Comparison of ENCODE assay signal across 9 cellular contexts in genomic region chr18:505483-506122, GRCh38.
A peak's percentile ranks its signal among the peaks of the same experiment; 100 is the strongest.
DNase-seq lines count a peak whose midpoint lies in the region; ATAC-seq lines count a peak whose summit lies in the region.
"Had no signal": no experiment of that assay in that cellular context is flagged by ENCODE, and none has a peak within 500 bp of the region (broad histone marks: within the 10 kb centered on the region; RNA-seq: fewer than 3 reads in every experiment).

No MANE protein-coding gene starts in this region.

- no peak overlapping the region for H3K4me3 Mint-ChIP-seq in stimulated activated memory B cell treated with anti-CD40 and anti-IgM and Interleukin-4, amounts not matched to agents 10 μg/mL and 1 μg/mL and 100 μg/mL, for 72 hours

- no peaks in the 10 kb centered on the region for H3K4me1 Mint-ChIP-seq in stimulated activated memory B cell treated with anti-CD40 and anti-IgM and Interleukin-4, amounts not matched to agents 10 μg/mL and 1 μg/mL and 100 μg/mL, for 72 hours

- no peaks in the 10 kb centered on the region for H3K36me3 Mint-ChIP-seq in stimulated activated memory B cell treated with anti-CD40 and anti-IgM and Interleukin-4, amounts not matched to agents 10 μg/mL and 1 μg/mL and 100 μg/mL, for 72 hours

- DNase-seq in stimulated activated CD4-positive, alpha-beta T cell treated with anti-CD3 and anti-CD28 coated beads, Interleukin-4, amount 100 ng/mL, for 4 hours: no peak
- DNase-seq in NCI-H82 treated with DMSO at 0.1 percent for 48 hours (lab: John Stamatoyannopoulos, UW; ENCODE audit: unreplicated experiment): no peak
- no peak for DNase-seq in NCI-H1694 treated with DMSO at 0.1 percent for 48 hours (lab: John Stamatoyannopoulos, UW)
- DNase-seq: caudate nucleus, NCI-H2227 treated with DMSO at 0.1 percent for 48 hours had no signal

- H3K9me3 Mint-ChIP-seq in stimulated activated memory B cell treated with anti-CD40 and anti-IgM and Interleukin-4, amounts not matched to agents 10 μg/mL and 1 μg/mL and 100 μg/mL, for 72 hours: no peaks in the 10 kb centered on the region

- peaks cover 20% of the 10 kb centered on the region for H3K27me3 Mint-ChIP-seq in stimulated activated memory B cell treated with anti-CD40 and anti-IgM and Interleukin-4, amounts not matched to agents 10 μg/mL and 1 μg/mL and 100 μg/mL, for 72 hours

- ATAC-seq in GM19023 (IDR thresholded peaks at IDR 0.05; ENCODE audit: unreplicated experiment) (peak; percentile 96), GM21786 (IDR thresholded peaks at IDR 0.05; ENCODE audit: unreplicated experiment) (peak; percentile 90), HG03354 (IDR thresholded peaks at IDR 0.05; ENCODE audit: poor library complexity, severe bottlenecking, unreplicated experiment) (peak; percentile 98)
- peak; percentile 39 for ATAC-seq in stimulated activated memory B cell treated with anti-CD40 and anti-IgM and Interleukin-4, amounts not matched to agents 10 μg/mL and 1 μg/mL and 100 μg/mL, for 72 hours

- H3K27ac Mint-ChIP-seq in stimulated activated memory B cell treated with anti-CD40 and anti-IgM and Interleukin-4, amounts not matched to agents 10 μg/mL and 1 μg/mL and 100 μg/mL, for 72 hours: no peak overlapping the region

Comparison
In these comparisons a context has a peak if more than half of its experiments do, and no peak if none do; other contexts are left out.
1. ATAC-seq: peak in every context shown above with its lines; median percentile 98 in HG03354; 96 in GM19023; 90 in GM21786; 39 in stimulated activated memory B cell treated with anti-CD40 and anti-IgM and Interleukin-4, amounts not matched to agents 10 μg/mL and 1 μg/mL and 100 μg/mL, for 72 hours.